ENCODE assay signal across 16 cellular contexts in the genomic region with DNA sequence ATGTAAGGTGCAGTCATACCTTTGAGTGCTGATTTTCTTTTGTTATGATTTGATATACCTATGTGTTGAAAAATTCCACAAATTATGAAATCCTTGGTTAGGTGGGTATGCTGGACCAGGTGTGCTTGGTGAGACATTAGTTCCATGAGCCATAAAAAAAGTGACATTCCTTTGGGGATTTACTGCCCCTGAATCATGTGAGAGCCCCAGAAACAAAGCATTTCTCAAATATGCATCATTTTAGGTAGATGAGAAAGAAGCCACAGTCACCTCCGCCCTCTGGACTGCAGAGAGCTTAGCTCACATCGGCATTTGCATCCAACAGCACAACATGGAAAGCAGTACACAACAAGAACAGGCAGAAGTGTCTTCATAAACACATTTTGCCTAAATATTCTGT. TPM values are rescaled to one million over a fixed set of nuclear protein-coding genes. Genes with fewer than 3 reads are reported as not detected.
DNase-seq lines count a peak whose midpoint lies in the region; ATAC-seq and TF ChIP-seq lines count a peak whose summit lies in the region.
"Had no signal": no experiment of that assay in that cellular context is flagged by ENCODE, and none has a peak within 500 bp of the region (broad histone marks: within the 10 kb centered on the region; RNA-seq: fewer than 3 reads in every experiment).

No MANE protein-coding gene starts in this region.

- H3K4me1 Mint-ChIP-seq in activated naive CD4-positive, alpha-beta T cell treated with anti-CD3 and anti-CD28 coated beads, Interleukin-2, amount 50 U/mL, for 24 hours: peaks cover 38% of the 10 kb centered on the region

- H3K27ac ChIP-seq in SJSA1 (peak overlapping the region; percentile 49), foreskin keratinocyte (peak overlapping the region; percentile 81)
- H3K27ac ChIP-seq: hepatocyte, sigmoid colon had no signal

- H3K4me3 Mint-ChIP-seq in activated naive CD4-positive, alpha-beta T cell treated with anti-CD3 and anti-CD28 coated beads, Interleukin-2, amount 50 U/mL, for 24 hours: no peak overlapping the region

- peak; percentile 48 for ATAC-seq in foreskin keratinocyte
- ATAC-seq in HG02970 (IDR thresholded peaks at IDR 0.05; ENCODE audit: low FRiP score, unreplicated experiment): no peak
- ATAC-seq in GM18498 (IDR thresholded peaks at IDR 0.05; ENCODE audit: unreplicated experiment): no peak
- ATAC-seq: Right ventricle myocardium inferior had no signal

- H3K9me3 Mint-ChIP-seq in activated naive CD4-positive, alpha-beta T cell treated with anti-CD3 and anti-CD28 coated beads, Interleukin-2, amount 50 U/mL, for 24 hours: no peaks in the 10 kb centered on the region
- H3K9me3 Mint-ChIP-seq: activated naive CD4-positive, alpha-beta T cell treated with anti-CD3 and anti-CD28 coated beads, Interleukin-2, amount 50 U/mL, for 72 hours had no signal

- H3K27me3 ChIP-seq in SJSA1 (replicated peaks): no peaks in the 10 kb centered on the region
- H3K27me3 ChIP-seq in foreskin keratinocyte: no peaks in the 10 kb centered on the region
- H3K27me3 ChIP-seq: hepatocyte, sigmoid colon had no signal

- peak overlapping the region; percentile 8 for H3K27ac Mint-ChIP-seq in activated naive CD4-positive, alpha-beta T cell treated with anti-CD3 and anti-CD28 coated beads, Interleukin-2, amount 50 U/mL, for 24 hours

- H3K36me3 Mint-ChIP-seq in activated naive CD4-positive, alpha-beta T cell treated with anti-CD3 and anti-CD28 coated beads, Interleukin-2, amount 50 U/mL, for 24 hours: peaks cover under 1% of the 10 kb centered on the region
- H3K36me3 Mint-ChIP-seq: activated naive CD4-positive, alpha-beta T cell treated with anti-CD3 and anti-CD28 coated beads, Interleukin-2, amount 50 U/mL, for 72 hours had no signal

- no peaks in the 10 kb centered on the region for H3K9me3 ChIP-seq in SJSA1 (replicated peaks)
- H3K9me3 ChIP-seq: sigmoid colon had no signal

- DNase-seq in activated naive CD4-positive, alpha-beta T cell treated with Interleukin-2 at 50 U/mL for 16 hours: no peak
- no peak for DNase-seq in SJSA1 (ENCODE audit: low read depth in 1 of 2, low spot score in 2 of 2)
- peak; percentile 97 to 99 for DNase-seq in foreskin keratinocyte
- DNase-seq in hepatic stellate cell (ENCODE audit: low spot score): no peak
- no peak for DNase-seq in NCI-H2107 treated with DMSO at 0.1 percent for 48 hours (lab: John Stamatoyannopoulos, UW; ENCODE audit: unreplicated experiment)
- DNase-seq: DMS 273 treated with DMSO at 0.1 percent for 48 hours; NCI-H187; NCI-H69; sigmoid colon; stimulated activated naive CD4-positive, alpha-beta T cell had no signal

- no peaks in the 10 kb centered on the region for H3K27me3 Mint-ChIP-seq in activated naive CD4-positive, alpha-beta T cell treated with anti-CD3 and anti-CD28 coated beads, Interleukin-2, amount 50 U/mL, for 24 hours

- H3K4me1 ChIP-seq in SJSA1 (replicated peaks) (peaks cover 74% of the 10 kb centered on the region), foreskin keratinocyte (peaks cover 59% of the 10 kb centered on the region)

- no peak for TF ChIP-seq CTCF in foreskin keratinocyte (conservative IDR thresholded peaks at IDR 0.05)

- peaks cover 49% of the 10 kb centered on the region for H3K36me3 ChIP-seq in SJSA1
- H3K36me3 ChIP-seq: sigmoid colon had no signal

- H3K4me3 ChIP-seq in SJSA1: no peak overlapping the region
- H3K4me3 ChIP-seq: hepatocyte, sigmoid colon had no signal

RNA-seq across cellular contexts. Expression of a gene that starts 55.3 kb away (rescaled TPM):
- 40.6 and 64.6 TPM in 2 replicates for total RNA-seq in SJSA1 (2014; rRNA removed; shearing (Covaris generic))
- 83.5 and 93.9 TPM in 2 replicates for total RNA-seq in foreskin keratinocyte
- 106 and 112 TPM in 2 replicates for polyA plus RNA-seq in foreskin keratinocyte

Comparison
In these comparisons a context has a peak if more than half of its experiments do, and no peak if none do; other contexts are left out.
1. DNase-seq: peak in foreskin keratinocyte (2 of 2); none in activated naive CD4-positive, alpha-beta T cell treated with Interleukin-2 at 50 U/mL for 16 hours (single experiment), SJSA1 (0 of 2), hepatic stellate cell (single experiment) and NCI-H2107 treated with DMSO at 0.1 percent for 48 hours (single experiment).